20 cellular contexts compared by ENCODE assay signal in the genomic region with DNA sequence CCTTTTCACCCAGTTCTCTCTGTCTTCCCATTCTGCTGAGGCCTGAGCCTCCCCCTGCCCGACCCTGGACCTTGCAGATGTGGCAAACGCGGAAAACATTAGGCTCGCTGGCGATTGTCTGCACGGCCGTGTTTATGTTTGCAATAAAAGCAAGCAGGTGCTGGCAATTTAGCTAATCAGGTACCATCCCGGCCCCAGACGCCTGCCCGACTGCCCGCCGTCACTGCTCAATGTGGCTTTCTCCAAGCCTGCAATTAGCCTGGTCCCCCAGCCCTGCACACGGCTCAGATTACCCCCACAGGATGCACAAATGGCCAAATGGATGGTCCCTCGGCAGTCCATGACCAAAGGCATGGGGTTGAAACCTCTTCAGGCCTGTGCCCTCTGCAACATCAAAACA.
"Had no signal": no experiment of that assay in that cellular context is flagged by ENCODE, and none has a peak within 500 bp of the region (broad histone marks: within the 10 kb centered on the region; RNA-seq: fewer than 3 reads in every experiment).

No MANE protein-coding gene starts in this region.

- DNase-seq: activated CD4-positive, alpha-beta T cell treated with anti-CD3 and anti-CD28 coated beads for 36 hours; activated CD8-positive, alpha-beta T cell treated with anti-CD3 and anti-CD28 coated beads for 36 hours; activated gamma-delta T cell; activated T-cell treated with anti-CD3 and anti-CD28 coated beads, Interleukin-2, amount 50 U/mL, for 48 hours; amniotic stem cell; caudate nucleus; kidney; left ventricle myocardium inferior; naive B cell; posterior cingulate gyrus; right cardiac atrium; small intestine; stimulated activated CD4-positive, alpha-beta T cell treated with anti-CD3 and anti-CD28 coated beads, Interleukin-4, amount 100 ng/mL, for 24 hours; stimulated activated naive CD8-positive, alpha-beta T cell treated with anti-CD3 and anti-CD28 coated beads, Interleukin-15, Interleukin-2, amounts not matched to agents 100 U/mL and 50 U/mL, for 24 hours; transverse colon had no signal

- ATAC-seq: activated CD4-positive, alpha-beta T cell treated with anti-CD3 and anti-CD28 coated beads for 36 hours; activated CD8-positive, alpha-beta T cell treated with anti-CD3 and anti-CD28 coated beads for 36 hours; activated naive CD4-positive, alpha-beta T cell treated with anti-CD3 and anti-CD28 coated beads, Interleukin-2, amount 50 U/mL, for 72 hours; gastroesophageal sphincter; right cardiac atrium; stimulated activated naive CD8-positive, alpha-beta T cell treated with anti-CD3 and anti-CD28 coated beads, Interleukin-15, Interleukin-2, amounts not matched to agents 100 U/mL and 50 U/mL, for 24 hours had no signal

- H3K79me2 ChIP-seq: hepatocyte had no signal

- H3K4me2 ChIP-seq: hepatocyte had no signal

- H3K4me3 ChIP-seq: gastroesophageal sphincter, hepatocyte, left ventricle myocardium inferior, transverse colon had no signal

- FAIRE-seq: colon, endometrium, kidney, small intestine had no signal

- H3K36me3 ChIP-seq: gastroesophageal sphincter, left ventricle myocardium inferior, transverse colon had no signal

- H3K4me3 Mint-ChIP-seq: activated CD4-positive, alpha-beta T cell treated with anti-CD3 and anti-CD28 coated beads for 36 hours; activated CD8-positive, alpha-beta T cell treated with anti-CD3 and anti-CD28 coated beads for 36 hours; naive B cell had no signal

- H3K27me3 ChIP-seq: transverse colon had no signal

- H3K9me3 ChIP-seq: gastroesophageal sphincter, left ventricle myocardium inferior, transverse colon had no signal

- H3K36me3 Mint-ChIP-seq: activated naive CD4-positive, alpha-beta T cell treated with anti-CD3 and anti-CD28 coated beads, Interleukin-2, amount 50 U/mL, for 72 hours; naive B cell had no signal

- H3K4me1 Mint-ChIP-seq: activated CD4-positive, alpha-beta T cell treated with anti-CD3 and anti-CD28 coated beads for 36 hours; naive B cell had no signal

- H2AFZ ChIP-seq: hepatocyte had no signal

- H3K27ac Mint-ChIP-seq: activated CD4-positive, alpha-beta T cell treated with anti-CD3 and anti-CD28 coated beads for 36 hours; activated CD8-positive, alpha-beta T cell treated with anti-CD3 and anti-CD28 coated beads for 36 hours; activated naive CD4-positive, alpha-beta T cell treated with anti-CD3 and anti-CD28 coated beads, Interleukin-2, amount 50 U/mL, for 72 hours; naive B cell had no signal

- H3K27ac ChIP-seq: gastroesophageal sphincter, hepatocyte, left ventricle myocardium inferior, transverse colon had no signal

- H3K4me1 ChIP-seq: transverse colon had no signal

- H3K9me3 Mint-ChIP-seq: activated CD8-positive, alpha-beta T cell treated with anti-CD3 and anti-CD28 coated beads for 36 hours; activated naive CD4-positive, alpha-beta T cell treated with anti-CD3 and anti-CD28 coated beads, Interleukin-2, amount 50 U/mL, for 72 hours; naive B cell had no signal
